In genomic region chr4:87087015-87087920, GRCh38 we compare ENCODE assay signal across 15 cellular contexts.
DNase-seq lines count a peak whose midpoint lies in the region; ATAC-seq and TF ChIP-seq lines count a peak whose summit lies in the region.
"Had no signal": no experiment of that assay in that cellular context is flagged by ENCODE, and none has a peak within 500 bp of the region (broad histone marks: within the 10 kb centered on the region; RNA-seq: fewer than 3 reads in every experiment).

No MANE protein-coding gene starts in this region.

- no peak overlapping the region for H3K56ac ChIP-seq in mesendoderm (ENCODE audit: low read length)

- H4K20me1 ChIP-seq in SK-N-SH (ENCODE audit: insufficient read depth) = no peaks in the 10 kb centered on the region

- no peak overlapping the region for H2AK5ac ChIP-seq in mesendoderm (ENCODE audit: low read length)

- no peak overlapping the region for H3K4me3 Mint-ChIP-seq in CD8-positive, alpha-beta memory T cell
- H3K4me3 Mint-ChIP-seq in osteocyte (ENCODE audit: unreplicated experiment) = no peak overlapping the region

- TF ChIP-seq EP300 in Ishikawa (IDR thresholded peaks at IDR 0.05; ENCODE audit: borderline replicate concordance) (no peak), SK-N-SH (IDR thresholded peaks at IDR 0.05; ENCODE audit: borderline replicate concordance in 1 of 2, low read depth in 1 of 2, low read length in 1 of 2) (no peak)

- peaks cover 11% of the 10 kb centered on the region for H3F3A ChIP-seq in SK-N-SH (replicated peaks; ENCODE audit: insufficient read depth)

- TF ChIP-seq POLR2A in esophagus squamous epithelium (IDR thresholded peaks at IDR 0.05) = no peak

- no peaks in the 10 kb centered on the region for H3K9me3 ChIP-seq in CD8-positive, alpha-beta memory T cell (ENCODE audit: low read length)
- H3K9me3 ChIP-seq in esophagus squamous epithelium = no peaks in the 10 kb centered on the region
- H3K9me3 ChIP-seq in BE2C = no peaks in the 10 kb centered on the region
- no peaks in the 10 kb centered on the region for H3K9me3 ChIP-seq in SK-N-SH
- H3K9me3 ChIP-seq: esophagus muscularis mucosa, suprapubic skin had no signal

- H4K5ac ChIP-seq in mesendoderm (ENCODE audit: low read length) = no peak overlapping the region

- no peak overlapping the region for H3K4me3 ChIP-seq in CD8-positive, alpha-beta memory T cell (ENCODE audit: low read length)
- H3K4me3 ChIP-seq in esophagus squamous epithelium = no peak overlapping the region
- no peak overlapping the region for H3K4me3 ChIP-seq in BE2C (ENCODE audit: low read depth, low read length)
- H3K4me3 ChIP-seq in mesendoderm (ENCODE audit: low read length) = no peak overlapping the region
- H3K4me3 ChIP-seq in SK-N-SH (ENCODE audit: low read depth in 2 of 2, low read length in 1 of 2) = no peak overlapping the region
- H3K4me3 ChIP-seq: esophagus muscularis mucosa, suprapubic skin had no signal

- 48 to 53% methylated on average over 2 of the region's 2 CpGs for WGBS in esophagus squamous epithelium, 2 donors
- WGBS in mesendoderm (ENCODE audit: extremely low coverage, insufficient coverage, low lambda C conversion rate) = no CpG with 5 or more reads among the region's 2 CpGs
- 93% methylated on average over 2 of the region's 2 CpGs for WGBS in SK-N-SH (ENCODE audit: low lambda C conversion rate)

- peaks cover 8% of the 10 kb centered on the region for H3K79me1 ChIP-seq in mesendoderm (ENCODE audit: low read length)

- POLR2A ChIA-PET in CD8-positive, alpha-beta memory T cell (lab: Charles Lee) = no interaction called here
- POLR2A ChIA-PET in SK-N-SH (lab: Yijun Ruan, JAX) = no interaction called here

- H3K4me1 ChIP-seq in CD8-positive, alpha-beta memory T cell (ENCODE audit: insufficient read depth, low read length) = no peaks in the 10 kb centered on the region
- H3K4me1 ChIP-seq in esophagus squamous epithelium = peaks cover 17 to 66% (median 28%) of the 10 kb centered on the region in 3 donors
- peaks cover 5% of the 10 kb centered on the region for H3K4me1 ChIP-seq in BE2C
- no peaks in the 10 kb centered on the region for H3K4me1 ChIP-seq in mesendoderm (ENCODE audit: control insufficient read depth, low read depth, low read length)
- no peaks in the 10 kb centered on the region for H3K4me1 ChIP-seq in SK-N-SH (ENCODE audit: control insufficient read depth in 1 of 2, insufficient read depth in 2 of 2, low read depth in 1 of 2, low read length in 1 of 2)

- H3K23ac ChIP-seq in mesendoderm (ENCODE audit: low read length) = no peak overlapping the region

- no peak overlapping the region for H4K8ac ChIP-seq in mesendoderm (ENCODE audit: low read depth, low read length)

- H3K36me3 ChIP-seq in CD8-positive, alpha-beta memory T cell (ENCODE audit: insufficient read depth, low read length) = no peaks in the 10 kb centered on the region
- H3K36me3 ChIP-seq in esophagus squamous epithelium (peaks cover 0 to 56% (median 3%) of the 10 kb centered on the region in 3 donors), BE2C (peaks cover 10% of the 10 kb centered on the region), mesendoderm (ENCODE audit: control insufficient read depth, insufficient read depth, low read length) (no peaks in the 10 kb centered on the region), SK-N-SH (replicated peaks in 1 of 2; ENCODE audit: control insufficient read depth in 1 of 2, insufficient read depth in 2 of 2, low read length in 1 of 2) (peaks cover 4 to 11% of the 10 kb centered on the region in 2 experiments)

- no peaks in the 10 kb centered on the region for H3K27me3 Mint-ChIP-seq in CD8-positive, alpha-beta memory T cell
- H3K27me3 Mint-ChIP-seq in osteocyte (ENCODE audit: unreplicated experiment) = no peaks in the 10 kb centered on the region

- ATAC-seq in GM18517 (IDR thresholded peaks at IDR 0.05; ENCODE audit: unreplicated experiment) = no peak
- ATAC-seq: sciatic nerve, SK-N-SH treated with all-trans-retinoic acid at 6 μM for 48 hours had no signal

- H3K4ac ChIP-seq in mesendoderm (ENCODE audit: low read depth, low read length) = no peak overlapping the region

- H2BK15ac ChIP-seq in mesendoderm (replicated peaks; ENCODE audit: low read depth) = no peak overlapping the region

- no peak for TF ChIP-seq CTCF in esophagus squamous epithelium (IDR thresholded peaks at IDR 0.05)
- no peak for TF ChIP-seq CTCF in osteocyte (IDR thresholded peaks at IDR 0.05)
- TF ChIP-seq CTCF in BE2C (IDR thresholded peaks at IDR 0.05; ENCODE audit: low read depth, low read length) = no peak
- TF ChIP-seq CTCF in SK-N-SH (IDR thresholded peaks at IDR 0.05) = no peak

- H3K27ac Mint-ChIP-seq in CD8-positive, alpha-beta memory T cell = peak overlapping the region in 5 of 8 donors; percentile 4 to 28 (median 13)
- peak overlapping the region; percentile 41 for H3K27ac Mint-ChIP-seq in osteocyte (ENCODE audit: unreplicated experiment)

- H3K4me2 ChIP-seq in mesendoderm (ENCODE audit: low read length) = no peak overlapping the region
- no peak overlapping the region for H3K4me2 ChIP-seq in SK-N-SH

- peaks cover 0 to 43% (median 2%) of the 10 kb centered on the region in 3 donors for H3K36me3 Mint-ChIP-seq in CD8-positive, alpha-beta memory T cell
- H3K36me3 Mint-ChIP-seq in osteocyte (ENCODE audit: unreplicated experiment) = peaks cover 9% of the 10 kb centered on the region

- H3K9ac ChIP-seq in mesendoderm (ENCODE audit: low read length) (no peak overlapping the region), SK-N-SH (no peak overlapping the region)

- no peak overlapping the region for H2AFZ ChIP-seq in SK-N-SH (ENCODE audit: low read depth)

- TF ChIP-seq RAD21 in Ishikawa (IDR thresholded peaks at IDR 0.05; ENCODE audit: low read depth) (no peak), SK-N-SH (IDR thresholded peaks at IDR 0.05; ENCODE audit: low read length) (no peak)

- intact Hi-C loops in esophagus squamous epithelium (cut with DNase I) = no loop called here

- H2BK5ac ChIP-seq in mesendoderm (ENCODE audit: low read length) = no peak overlapping the region

- H3K27me3 ChIP-seq in CD8-positive, alpha-beta memory T cell (ENCODE audit: insufficient read depth, low read length, poor library complexity, severe bottlenecking) = no peaks in the 10 kb centered on the region
- H3K27me3 ChIP-seq in esophagus squamous epithelium (no peaks in the 10 kb centered on the region), BE2C (no peaks in the 10 kb centered on the region), mesendoderm (ENCODE audit: insufficient read depth, low read length, poor library complexity) (no peaks in the 10 kb centered on the region), SK-N-SH (ENCODE audit: insufficient read depth) (no peaks in the 10 kb centered on the region)
- H3K27me3 ChIP-seq: esophagus muscularis mucosa, suprapubic skin had no signal

- no peak for DNase-seq in CD8-positive, alpha-beta memory T cell
- DNase-seq in esophagus squamous epithelium (lab: John Stamatoyannopoulos, UW) (no peak), osteocyte (ENCODE audit: extremely low spot score, unreplicated experiment) (no peak), BE2C (no peak), mesendoderm (no peak), SK-N-SH (no peak)
- DNase-seq: activated effector memory CD4-positive, alpha-beta T cell treated with Interleukin-2 at 50 U/mL for 16 hours; Kasumi-1; NCI-H2029 treated with DMSO at 0.1 percent for 48 hours had no signal

- peaks cover 2% of the 10 kb centered on the region for H3K79me2 ChIP-seq in mesendoderm (ENCODE audit: control insufficient read depth, insufficient read depth, low read length)
- no peaks in the 10 kb centered on the region for H3K79me2 ChIP-seq in SK-N-SH (ENCODE audit: insufficient read depth)

- CTCF ChIA-PET in CD8-positive, alpha-beta memory T cell (lab: Charles Lee) = no interaction called here
- CTCF ChIA-PET in SK-N-SH (lab: Yijun Ruan, JAX) = interaction anchor here (0.8 to 1.0 kb wide), 2 partner anchors 10 to 165 kb away, joined by 3 read pairs; no protein-coding TSS in a partner anchor

- H2BK120ac ChIP-seq in mesendoderm (ENCODE audit: low read depth, low read length) = no peak overlapping the region

- H3K9me2 ChIP-seq in SK-N-SH = no peaks in the 10 kb centered on the region

- peaks cover 12 to 30% (median 16%) of the 10 kb centered on the region in 3 donors for H3K4me1 Mint-ChIP-seq in CD8-positive, alpha-beta memory T cell
- H3K4me1 Mint-ChIP-seq in osteocyte (ENCODE audit: unreplicated experiment) = peaks cover 6% of the 10 kb centered on the region

- H3K18ac ChIP-seq in mesendoderm (ENCODE audit: low read length) = no peak overlapping the region

- H3K9me3 Mint-ChIP-seq in CD8-positive, alpha-beta memory T cell = no peaks in the 10 kb centered on the region
- H3K9me3 Mint-ChIP-seq in osteocyte (ENCODE audit: unreplicated experiment) = no peaks in the 10 kb centered on the region

- H3K27ac ChIP-seq in CD8-positive, alpha-beta memory T cell (ENCODE audit: low read depth, low read length) = no peak overlapping the region
- H3K27ac ChIP-seq in esophagus squamous epithelium = peak overlapping the region in 3 of 4 donors; percentile 7 to 62 (median 43)
- no peak overlapping the region for H3K27ac ChIP-seq in mesendoderm (ENCODE audit: low read depth, low read length)
- no peak overlapping the region for H3K27ac ChIP-seq in SK-N-SH (ENCODE audit: low read depth in 2 of 2, low read length in 1 of 2)
- H3K27ac ChIP-seq: suprapubic skin had no signal

TF ChIP-seq in Ishikawa, 13 proteins besides CTCF, POLR2A, EP300 and RAD21:
- 0 out of 2 replicates have a peak, but pooled peaks have one; percentile 15 for TF ChIP-seq USF1 (IDR thresholded peaks at IDR 0.05)
- no peak for TF ChIP-seq YY1 (IDR thresholded peaks at IDR 0.05; ENCODE audit: low read depth)
- no peak for TF ChIP-seq FOXM1 (IDR thresholded peaks at IDR 0.05; ENCODE audit: borderline replicate concordance, low read depth)
TF ChIP-seq in Ishikawa: peak in this region for 1.

TF ChIP-seq in SK-N-SH, 30 proteins besides CTCF, POLR2A, EP300 and RAD21 (continues in another document):
- no peak for TF ChIP-seq TAF1 (IDR thresholded peaks at IDR 0.05; ENCODE audit: borderline replicate concordance, low read depth, low read length)
- TF ChIP-seq MAX (IDR thresholded peaks at IDR 0.05; ENCODE audit: low read depth) = no peak
- no peak for TF ChIP-seq YY1 (IDR thresholded peaks at IDR 0.05; ENCODE audit: low read depth)
- TF ChIP-seq FOSL2 (IDR thresholded peaks at IDR 0.05; ENCODE audit: borderline replicate concordance, low read depth) = no peak
- TF ChIP-seq PBX3 (IDR thresholded peaks at IDR 0.05) = no peak
- no peak for TF ChIP-seq SMC3 (IDR thresholded peaks at IDR 0.05; ENCODE audit: low read depth, low read length)

Comparison
In these comparisons a context has a peak if more than half of its experiments do, and no peak if none do; other contexts are left out.
1. H3K27ac ChIP-seq: peak in esophagus squamous epithelium (3 of 4); none in CD8-positive, alpha-beta memory T cell (single experiment), mesendoderm (single experiment) and SK-N-SH (0 of 2).